Comparison of ENCODE assay signal across 24 cellular contexts in the genomic region with DNA sequence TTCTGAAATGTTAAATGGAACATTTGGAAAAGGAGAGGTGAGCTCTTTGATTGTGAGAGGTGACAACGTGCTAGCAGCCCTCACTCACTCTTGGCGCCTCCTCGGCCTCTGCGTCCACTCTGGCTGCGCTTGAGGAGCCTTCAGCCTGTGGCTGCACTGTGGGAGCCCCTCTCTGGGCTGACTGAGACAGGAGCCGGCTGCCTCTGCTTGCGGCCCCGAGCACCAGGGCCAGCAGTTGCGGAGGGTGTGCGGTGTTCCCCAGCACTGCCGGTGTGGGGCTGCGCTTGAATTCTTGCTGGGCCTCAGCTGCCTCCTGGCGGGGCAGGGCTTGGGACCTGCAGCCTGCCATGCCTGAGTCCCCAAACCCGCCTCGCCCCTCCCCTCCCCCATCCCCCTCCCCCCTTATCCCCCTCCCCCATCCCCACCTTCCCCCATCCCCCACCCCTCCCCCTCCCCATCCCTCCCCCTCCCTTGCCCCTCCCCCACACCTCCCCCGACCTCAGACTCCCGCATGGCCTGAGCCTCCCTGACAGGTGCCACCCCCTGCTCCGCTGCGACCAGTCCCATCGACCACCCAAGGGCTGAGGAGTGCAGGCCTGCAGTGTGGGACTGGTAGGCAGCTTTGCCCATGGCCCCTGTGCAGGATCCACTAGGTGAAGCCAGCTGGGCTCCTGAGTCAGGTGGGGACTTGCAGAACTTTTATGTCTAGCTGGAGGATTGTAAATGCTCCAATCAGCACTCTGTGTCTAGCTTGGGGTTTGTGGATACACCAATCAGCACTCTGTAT.
"Had no signal": no experiment of that assay in that cellular context is flagged by ENCODE, and none has a peak within 500 bp of the region (broad histone marks: within the 10 kb centered on the region; RNA-seq: fewer than 3 reads in every experiment).

No MANE protein-coding gene starts in this region.

- H3K4me3 ChIP-seq: coronary artery, dorsolateral prefrontal cortex, esophagus muscularis mucosa, gastroesophageal sphincter, heart left ventricle, hepatocyte, left ventricle myocardium inferior, lower lobe of right lung had no signal

- H3K27me3 ChIP-seq: dorsolateral prefrontal cortex, esophagus muscularis mucosa, foreskin keratinocyte, gastroesophageal sphincter, heart left ventricle, hepatocyte had no signal

- H3K27ac Mint-ChIP-seq: naive thymus-derived CD4-positive, alpha-beta T cell had no signal

- H3K9me3 ChIP-seq: lower lobe of right lung had no signal

- DNase-seq: dermis blood vessel endothelial cell; dorsolateral prefrontal cortex; effector CD4-positive, alpha-beta T cell; effector memory CD4-positive, alpha-beta T cell; foreskin keratinocyte; hypothalamus; kidney glomerular epithelial cell; left colon; left ventricle myocardium inferior; lower lobe of right lung; mesenchymal stem cell; midbrain; naive thymus-derived CD4-positive, alpha-beta T cell had no signal

- H3K4me3 Mint-ChIP-seq: naive thymus-derived CD4-positive, alpha-beta T cell had no signal

- H3K79me2 ChIP-seq: hepatocyte had no signal

- H3K4me1 ChIP-seq: esophagus muscularis mucosa, foreskin keratinocyte, gastroesophageal sphincter, heart left ventricle, left ventricle myocardium inferior, lower lobe of right lung had no signal

- ATAC-seq: foreskin keratinocyte; gastroesophageal sphincter; heart left ventricle; left colon; left lobe of liver; lower lobe of right lung; naive thymus-derived CD4-positive, alpha-beta T cell had no signal

- FAIRE-seq: colon, endothelial cell of umbilical vein, frontal cortex, islet of Langerhans, keratinocyte had no signal

- H3K27ac ChIP-seq: coronary artery, dorsolateral prefrontal cortex, esophagus muscularis mucosa, foreskin keratinocyte, gastroesophageal sphincter, heart left ventricle, hepatocyte, left ventricle myocardium inferior, lower lobe of right lung had no signal

- H3K4me2 ChIP-seq: hepatocyte had no signal

- H3K36me3 Mint-ChIP-seq: naive thymus-derived CD4-positive, alpha-beta T cell had no signal

- H3K36me3 ChIP-seq: esophagus muscularis mucosa, gastroesophageal sphincter, heart left ventricle, left ventricle myocardium inferior, lower lobe of right lung had no signal

- H2AFZ ChIP-seq: hepatocyte had no signal

- H3K27me3 Mint-ChIP-seq: naive thymus-derived CD4-positive, alpha-beta T cell had no signal

- H3K4me1 Mint-ChIP-seq: naive thymus-derived CD4-positive, alpha-beta T cell had no signal
